Comparison of ENCODE assay signal across 20 cellular contexts in genomic region chr14:78690836-78691235, GRCh38.
"Had no signal": no experiment of that assay in that cellular context is flagged by ENCODE, and none has a peak within 500 bp of the region (broad histone marks: within the 10 kb centered on the region; RNA-seq: fewer than 3 reads in every experiment).

No MANE protein-coding gene starts in this region.

- H3K4me1 ChIP-seq: ascending aorta, gastrocnemius medialis, heart left ventricle, left lung, suprapubic skin, uterus had no signal

- H3K36me3 ChIP-seq: ascending aorta, gastrocnemius medialis, heart left ventricle, left lung, suprapubic skin, transverse colon, uterus had no signal

- H3K27ac ChIP-seq: ascending aorta, gastrocnemius medialis, heart left ventricle, left lung, suprapubic skin, transverse colon, uterus had no signal

- H3K9me3 ChIP-seq: ascending aorta, gastrocnemius medialis, heart left ventricle, left lung, suprapubic skin, transverse colon, uterus had no signal

- DNase-seq: activated CD4-positive, alpha-beta T cell treated with anti-CD3 and anti-CD28 coated beads for 48 hours; activated CD8-positive, alpha-beta T cell treated with anti-CD3 and anti-CD28 coated beads for 36 hours; activated naive CD4-positive, alpha-beta T cell treated with anti-CD3 and anti-CD28 coated beads for 36 hours; activated naive CD8-positive, alpha-beta T cell treated with anti-CD3 and anti-CD28 coated beads, Interleukin-2, amount 50 U/mL, for 24 hours; activated T-cell treated with anti-CD3 and anti-CD28 coated beads, Interleukin-2, amount 50 U/mL, for 24 hours; effector memory CD8-positive, alpha-beta T cell; gastrocnemius medialis; heart left ventricle; left lung; midbrain; nephron progenitor cell; posterior cingulate gyrus; retina; stimulated activated CD4-positive, alpha-beta T cell treated with anti-CD3 and anti-CD28 coated beads, Interleukin-12 subunit alpha, Interleukin-12 subunit beta, amount 100 ng/mL, for 4 hours; stimulated activated CD4-positive, alpha-beta T cell treated with anti-CD3 and anti-CD28 coated beads, Interleukin-1b, Interleukin-23, amount 100 ng/mL, for 48 hours; stimulated activated naive CD4-positive, alpha-beta T cell treated with Interleukin-2 at 50 U/mL for 16 hours; transverse colon; uterus had no signal

- H3K27me3 ChIP-seq: ascending aorta, gastrocnemius medialis, heart left ventricle, left lung, suprapubic skin, transverse colon, uterus had no signal

- H3K4me3 ChIP-seq: ascending aorta, gastrocnemius medialis, heart left ventricle, left lung, suprapubic skin, transverse colon, uterus had no signal
